ENCODE assay signal across 8 cellular contexts in genomic region chr1:53681647-53682368, GRCh38. TPM values are rescaled to one million over a fixed set of nuclear protein-coding genes. Genes with fewer than 3 reads are reported as not detected.
A peak's percentile ranks its signal among the peaks of the same experiment; 100 is the strongest.
DNase-seq lines count a peak whose midpoint lies in the region; ATAC-seq, FAIRE-seq and TF ChIP-seq lines count a peak whose summit lies in the region.

No MANE protein-coding gene starts in this region.

- intact Hi-C loops in MCF 10A (cut with micrococcal nuclease) (loop anchor here (1.0 kb wide), 2 partner anchors 72 to 197 kb away; no protein-coding TSS in a partner anchor), left lung (cut with DNase I) (no loop called here)

- no peaks in the 10 kb centered on the region for H3K9me3 Mint-ChIP-seq in MCF 10A (ENCODE audit: unreplicated experiment)
- no peaks in the 10 kb centered on the region for H3K9me3 Mint-ChIP-seq in stimulated activated effector memory CD8-positive, alpha-beta T cell treated with anti-CD3 and anti-CD28 coated beads, Interleukin-12 subunit alpha, Interleukin-12 subunit beta, amount 100 ng/mL, for 72 hours

- POLR2A ChIA-PET in MCF 10A (lab: Yijun Ruan, JAX) = no interaction called here

- H3K4me3 Mint-ChIP-seq in MCF 10A (ENCODE audit: unreplicated experiment) = no peak overlapping the region
- no peak overlapping the region for H3K4me3 Mint-ChIP-seq in stimulated activated effector memory CD8-positive, alpha-beta T cell treated with anti-CD3 and anti-CD28 coated beads, Interleukin-12 subunit alpha, Interleukin-12 subunit beta, amount 100 ng/mL, for 72 hours

- TF ChIP-seq CTCF in D721Med (IDR thresholded peaks at IDR 0.05; ENCODE audit: insufficient read depth, missing control alignments) (peak; percentile 49), MCF 10A (IDR thresholded peaks at IDR 0.05; ENCODE audit: unreplicated experiment) (peak; percentile 59), left lung (IDR thresholded peaks at IDR 0.05) (peak in 1 of 2 donors; percentile 22)

- no TSS peak for BruUV-seq in MCF 10A (replicated peaks; lab: Mats Ljungman, UMichigan)

- peaks cover 0 to 5% of the 10 kb centered on the region in 2 donors for H3K4me1 ChIP-seq in left lung

- ATAC-seq in left lung (peak; percentile 70), GM21526 (IDR thresholded peaks at IDR 0.05; ENCODE audit: low FRiP score, unreplicated experiment) (no peak)
- peak; percentile 55 for ATAC-seq in stimulated activated effector memory CD8-positive, alpha-beta T cell treated with anti-CD3 and anti-CD28 coated beads, Interleukin-12 subunit alpha, Interleukin-12 subunit beta, amount 100 ng/mL, for 72 hours

- peaks cover 8 to 58% of the 10 kb centered on the region in 2 donors for H3K27me3 ChIP-seq in left lung

- no peak for DNase-seq in D721Med (ENCODE audit: insufficient read length, low spot score)
- DNase-seq in KBM-7 = peak; percentile 98
- peak; percentile 44 for DNase-seq in SKM-1 treated with dmso at 0.1 percent for 144 hours (lab: John Stamatoyannopoulos, UW; ENCODE audit: unreplicated experiment)
- peak; percentile 59 for DNase-seq in MCF 10A (ENCODE audit: unreplicated experiment)
- no peak for DNase-seq in left lung
- no peak for DNase-seq in stimulated activated effector memory CD8-positive, alpha-beta T cell treated with anti-CD3 and anti-CD28 coated beads, Interleukin-12 subunit alpha, Interleukin-12 subunit beta, amount 100 ng/mL, for 72 hours (ENCODE audit: low spot score in 2 of 2)
- DNase-seq in HCEC 1CT = no peak

- no peak overlapping the region for H3K4me3 ChIP-seq in left lung

- no peak overlapping the region for H3K27ac Mint-ChIP-seq in MCF 10A (ENCODE audit: low read depth, unreplicated experiment)
- no peak overlapping the region for H3K27ac Mint-ChIP-seq in stimulated activated effector memory CD8-positive, alpha-beta T cell treated with anti-CD3 and anti-CD28 coated beads, Interleukin-12 subunit alpha, Interleukin-12 subunit beta, amount 100 ng/mL, for 72 hours

- CTCF ChIA-PET in MCF 10A (lab: Yijun Ruan, JAX) = interaction anchor here (0.6 to 6.1 kb wide), 22 partner anchors 9 to 713 kb away, joined by 3 to 66 read pairs (median 3); no protein-coding TSS in a partner anchor

- FAIRE-seq in D721Med (lab: Jason Lieb, UNC) = no peak

- H3K36me3 ChIP-seq in left lung = no peaks in the 10 kb centered on the region

- H3K9me3 ChIP-seq in left lung = no peaks in the 10 kb centered on the region

- H3K27ac ChIP-seq in left lung = no peak overlapping the region

- H3K4me1 Mint-ChIP-seq in MCF 10A (ENCODE audit: insufficient read depth, unreplicated experiment) = peaks cover 4% of the 10 kb centered on the region
- peaks cover 8% of the 10 kb centered on the region for H3K4me1 Mint-ChIP-seq in stimulated activated effector memory CD8-positive, alpha-beta T cell treated with anti-CD3 and anti-CD28 coated beads, Interleukin-12 subunit alpha, Interleukin-12 subunit beta, amount 100 ng/mL, for 72 hours

- no peaks in the 10 kb centered on the region for H3K36me3 Mint-ChIP-seq in MCF 10A (ENCODE audit: insufficient read depth, unreplicated experiment)
- no peaks in the 10 kb centered on the region for H3K36me3 Mint-ChIP-seq in stimulated activated effector memory CD8-positive, alpha-beta T cell treated with anti-CD3 and anti-CD28 coated beads, Interleukin-12 subunit alpha, Interleukin-12 subunit beta, amount 100 ng/mL, for 72 hours

- in situ Hi-C loops in KBM-7 (cut with MboI; ENCODE audit: low pct_unique_long_range_greater_than_20kb, low sequenced_read_pairs) = no loop called here

- peaks cover 51% of the 10 kb centered on the region for H3K27me3 Mint-ChIP-seq in MCF 10A (ENCODE audit: insufficient read depth, unreplicated experiment)

RNA-seq across cellular contexts. Expression of gene GLIS1, which starts 57.2 kb away (rescaled TPM):
- total RNA-seq in MCF 10A (2022) (0.93 and 1.4 TPM in 2 replicates), left lung (not detected)

Comparison
In these comparisons a context has a peak if more than half of its experiments do, and no peak if none do; other contexts are left out.
1. DNase-seq: peak in KBM-7 (single experiment), SKM-1 treated with dmso at 0.1 percent for 144 hours (single experiment) and MCF 10A (single experiment); none in D721Med (single experiment), left lung (0 of 2), stimulated activated effector memory CD8-positive, alpha-beta T cell treated with anti-CD3 and anti-CD28 coated beads, Interleukin-12 subunit alpha, Interleukin-12 subunit beta, amount 100 ng/mL, for 72 hours (0 of 2) and HCEC 1CT (single experiment).